ENCODE assay signal across 18 cellular contexts in the genomic region with DNA sequence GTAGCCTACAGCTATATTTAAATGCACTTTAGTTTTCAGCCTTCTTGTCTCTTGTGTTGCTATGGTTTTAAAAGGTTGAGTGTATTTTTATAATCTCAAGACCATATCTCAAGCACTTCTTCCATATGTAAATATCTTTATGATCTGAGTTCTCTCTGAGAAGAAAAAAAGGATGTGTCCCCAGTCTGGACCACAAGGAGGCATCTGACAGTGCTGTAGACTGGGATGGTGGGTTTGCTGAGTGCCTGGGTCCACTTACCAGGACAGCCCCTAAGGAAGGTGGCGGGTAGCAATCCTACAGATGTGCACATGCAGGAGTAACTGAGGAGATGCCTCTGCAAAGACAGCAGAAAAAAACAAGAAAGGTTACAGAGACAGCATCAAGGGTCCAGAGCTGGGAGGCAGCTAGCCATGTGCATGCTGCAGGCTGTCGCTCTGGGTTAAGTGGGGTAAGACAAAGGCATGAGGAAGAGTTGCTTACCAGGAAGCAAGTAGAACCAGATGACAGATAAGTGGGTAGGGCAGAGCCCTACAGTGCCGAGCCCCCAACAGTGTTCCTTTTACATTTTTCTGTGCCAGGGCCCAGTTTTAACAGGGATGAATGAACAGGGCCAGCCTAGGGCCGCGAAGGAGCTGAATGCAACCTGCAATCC.
A peak's percentile ranks its signal among the peaks of the same experiment; 100 is the strongest.
DNase-seq lines count a peak whose midpoint lies in the region; ATAC-seq, FAIRE-seq and TF ChIP-seq lines count a peak whose summit lies in the region.
"Had no signal": no experiment of that assay in that cellular context is flagged by ENCODE, and none has a peak within 500 bp of the region (broad histone marks: within the 10 kb centered on the region; RNA-seq: fewer than 3 reads in every experiment).

No MANE protein-coding gene starts in this region.

- H3K4me3 ChIP-seq in RWPE2 (ENCODE audit: severe bottlenecking) (no peak overlapping the region), keratinocyte (ENCODE audit: control insufficient read depth in 2 of 3, extremely low read depth in 1 of 3, insufficient read depth in 2 of 3, low read depth in 1 of 3, low read length in 3 of 3) (peak overlapping the region in 1 of 3 experiments; percentile 5), lower leg skin (ENCODE audit: low read depth, poor library complexity, severe bottlenecking) (no peak overlapping the region)
- H3K4me3 ChIP-seq: colonic mucosa, GM23248, psoas muscle had no signal

- no peaks in the 10 kb centered on the region for H3K9me3 ChIP-seq in RWPE2 (ENCODE audit: severe bottlenecking)
- no peaks in the 10 kb centered on the region for H3K9me3 ChIP-seq in keratinocyte (ENCODE audit: control insufficient read depth, low read depth, low read length)
- H3K9me3 ChIP-seq: colonic mucosa, psoas muscle had no signal

- ATAC-seq in RWPE2 (ENCODE audit: low read depth) = no peak
- ATAC-seq: psoas muscle had no signal

- no peak overlapping the region for H3K9ac ChIP-seq in keratinocyte (ENCODE audit: control insufficient read depth, extremely low read depth, insufficient read depth, low read length)
- H3K9ac ChIP-seq: GM23248 had no signal

- DNase-seq in RWPE2 (ENCODE audit: low spot score) (no peak), keratinocyte (ENCODE audit: low read depth, low spot score) (no peak), lower leg skin (ENCODE audit: low spot score in 2 of 2) (no peak), D721Med (ENCODE audit: insufficient read length, low spot score) (no peak), NCI-H2196 treated with DMSO at 0.1 percent for 48 hours (lab: John Stamatoyannopoulos, UW; ENCODE audit: unreplicated experiment) (no peak), DMS53 treated with DMSO at 0.1 percent for 48 hours (lab: John Stamatoyannopoulos, UW; ENCODE audit: unreplicated experiment) (no peak)
- DNase-seq: activated CD4-positive, alpha-beta T cell treated with anti-CD3 and anti-CD28 coated beads, Interleukin-2, amount 50 U/mL, for 1 hour; activated T-cell treated with anti-CD3 and anti-CD28 coated beads, Interleukin-2, amount 50 U/mL, for 72 hours; anterior cingulate cortex; colonic mucosa; GDM1; GM23248; KG1; NCI-H1694 treated with DMSO at 0.1 percent for 48 hours; NCI-H524 treated with DMSO at 0.1 percent for 48 hours; psoas muscle had no signal

- H3K36me3 ChIP-seq in RWPE2 (ENCODE audit: low read depth) (no peaks in the 10 kb centered on the region), keratinocyte (ENCODE audit: control insufficient read depth in 2 of 2, extremely low read depth in 1 of 2, insufficient read depth in 2 of 2, low read length in 2 of 2) (no peaks in the 10 kb centered on the region)
- H3K36me3 ChIP-seq: colonic mucosa had no signal

- no peaks in the 10 kb centered on the region for H3K9me1 ChIP-seq in keratinocyte (ENCODE audit: control insufficient read depth, extremely low read depth, insufficient read depth, low read length)

- peak overlapping the region; percentile 70 for H3K4me2 ChIP-seq in keratinocyte (ENCODE audit: control insufficient read depth, extremely low read depth, insufficient read depth, low read depth, low read length)

- peak; percentile 4; the same call in 1 of the 2 replicates for TF ChIP-seq CTCF in C4-2B (conservative IDR thresholded peaks at IDR 0.05)
- peak; percentile 23; the same call in 2 of the 3 replicates for TF ChIP-seq CTCF in GM12872 (IDR thresholded peaks at IDR 0.05; ENCODE audit: insufficient read depth, low read depth, low read length)
- TF ChIP-seq CTCF in RWPE2 (IDR thresholded peaks at IDR 0.05; ENCODE audit: poor library complexity, severe bottlenecking) = no peak
- TF ChIP-seq CTCF in keratinocyte (optimal IDR thresholded peaks at IDR 0.05 in 1 of 3, IDR thresholded peaks at IDR 0.05 in 1 of 3, conservative IDR thresholded peaks at IDR 0.05 in 1 of 3; ENCODE audit: extremely low read depth in 1 of 3, insufficient read depth in 2 of 3, low read length in 3 of 3) = peak; percentile 14 to 30 (median 24)
- no peak for TF ChIP-seq CTCF in lower leg skin (IDR thresholded peaks at IDR 0.05)
- no peak for TF ChIP-seq CTCF in D721Med (IDR thresholded peaks at IDR 0.05; ENCODE audit: insufficient read depth, missing control alignments)

- peaks cover 25% of the 10 kb centered on the region for H3K4me1 ChIP-seq in RWPE2 (ENCODE audit: insufficient read depth, poor library complexity, severe bottlenecking)
- peaks cover 50% of the 10 kb centered on the region for H3K4me1 ChIP-seq in keratinocyte (ENCODE audit: control insufficient read depth, extremely low read depth, insufficient read depth, low read length)
- H3K4me1 ChIP-seq: colonic mucosa had no signal

- 74 to 76% methylated on average over 5 of the region's 5 CpGs for WGBS in lower leg skin, 2 donors

- dilution Hi-C loops in keratinocyte (cut with MboI; ENCODE audit: extremely low pct_ligation_motif_present, low sequenced_read_pairs) = no loop called here

- H2AFZ ChIP-seq in keratinocyte (ENCODE audit: control insufficient read depth, low read length) = no peak overlapping the region
- H2AFZ ChIP-seq: GM23248 had no signal

- no peaks in the 10 kb centered on the region for H4K20me1 ChIP-seq in keratinocyte (ENCODE audit: control insufficient read depth, extremely low read depth, insufficient read depth, low read length)

- TF ChIP-seq POLR2A in lower leg skin (IDR thresholded peaks at IDR 0.05) = no peak

- no peaks in the 10 kb centered on the region for H3K27me3 ChIP-seq in RWPE2 (ENCODE audit: insufficient read depth, poor library complexity, severe bottlenecking)
- no peaks in the 10 kb centered on the region for H3K27me3 ChIP-seq in keratinocyte (ENCODE audit: control insufficient read depth, extremely low read depth, insufficient read depth, low read length)
- H3K27me3 ChIP-seq: colonic mucosa had no signal

- H3K27ac ChIP-seq in C4-2B (no peak overlapping the region; the same call in 1 of the 2 replicates), RWPE2 (ENCODE audit: poor library complexity, severe bottlenecking) (peak overlapping the region; percentile 30), keratinocyte (ENCODE audit: control insufficient read depth, insufficient read depth, low read length) (peak overlapping the region; percentile 74)
- H3K27ac ChIP-seq: colonic mucosa, GM23248, psoas muscle had no signal

- intact Hi-C loops in lower leg skin (cut with DNase I; ENCODE audit: low total_unique reads) = no loop called here

- no peak for FAIRE-seq in keratinocyte (lab: Jason Lieb, UNC)
- FAIRE-seq in D721Med (lab: Jason Lieb, UNC) = no peak

- H3K79me2 ChIP-seq in keratinocyte (ENCODE audit: control insufficient read depth, insufficient read depth, low read length) = no peaks in the 10 kb centered on the region

Comparison
In these comparisons a context has a peak if more than half of its experiments do, and no peak if none do; other contexts are left out.
1. CTCF ChIP-seq: peak in C4-2B (single experiment), GM12872 (single experiment) and keratinocyte (3 of 3); none in RWPE2 (single experiment), lower leg skin (0 of 3) and D721Med (single experiment).